18 cellular contexts compared by ENCODE assay signal in the genomic region with DNA sequence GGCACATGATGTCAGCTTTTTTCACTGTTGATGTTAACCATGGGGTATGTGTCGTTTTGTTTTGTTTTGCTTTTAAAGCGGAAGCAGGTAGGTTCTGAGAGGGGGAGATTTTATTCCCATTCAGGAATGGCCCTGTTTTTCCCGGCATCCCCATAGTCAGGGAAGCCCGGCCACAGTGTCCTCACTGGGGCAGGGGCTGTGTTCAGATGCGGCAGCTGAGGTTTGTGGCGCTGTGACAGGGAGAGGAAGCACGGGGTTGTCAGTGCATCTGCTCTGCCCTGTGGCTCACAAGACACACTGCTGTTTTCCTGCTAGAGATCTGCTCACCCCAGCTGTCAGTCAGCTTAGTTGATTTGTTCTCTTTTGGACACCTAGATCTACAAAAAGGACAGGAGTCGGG. TPM values are rescaled to one million over a fixed set of nuclear protein-coding genes. Genes with fewer than 3 reads are reported as not detected.
DNase-seq lines count a peak whose midpoint lies in the region; ATAC-seq and TF ChIP-seq lines count a peak whose summit lies in the region.
"Had no signal": no experiment of that assay in that cellular context is flagged by ENCODE, and none has a peak within 500 bp of the region (broad histone marks: within the 10 kb centered on the region; RNA-seq: fewer than 3 reads in every experiment).

No MANE protein-coding gene starts in this region.

- H3K27ac Mint-ChIP-seq in brain (peak overlapping the region in 4 of 5 experiments; percentile 6 to 73 (median 66)), nephron progenitor cell (peak overlapping the region; percentile 45), Caco-2 (ENCODE audit: unreplicated experiment) (no peak overlapping the region)
- H3K27ac Mint-ChIP-seq: GM23338 had no signal

- DNase-seq in NCI-H1694 treated with DMSO at 0.1 percent for 48 hours (lab: John Stamatoyannopoulos, UW) (peak; percentile 3), NCI-H1694 (lab: John Stamatoyannopoulos, UW) (no peak), BE2C (peak; percentile 36), nephron progenitor cell (no peak), Caco-2 (no peak)
- no peak for DNase-seq in stimulated activated CD4-positive, alpha-beta T cell treated with anti-CD3 and anti-CD28 coated beads, Interleukin-1b, Interleukin-23, amount 100 ng/mL, for 48 hours
- DNase-seq: DMS 273 treated with DMSO at 0.1 percent for 48 hours, GF-D8, NCI-H1417, NCI-H2029 treated with DMSO at 0.1 percent for 48 hours, NCI-H510A, NCI-H774, PC-3 had no signal

- CTCF ChIA-PET in Caco-2 (lab: Charles Lee), result no interaction called here

- H3K27me3 Mint-ChIP-seq in brain (no peaks in the 10 kb centered on the region), nephron progenitor cell (ENCODE audit: low read depth, poor library complexity) (peaks cover 6% of the 10 kb centered on the region), Caco-2 (ENCODE audit: insufficient read depth, unreplicated experiment) (no peaks in the 10 kb centered on the region)

- H3K36me3 ChIP-seq in BE2C (peaks cover 20% of the 10 kb centered on the region), Caco-2 (ENCODE audit: control insufficient read depth, insufficient read depth, low read length) (peaks cover 7% of the 10 kb centered on the region)

- no TSS peak for BruUV-seq in Caco-2 (replicated peaks; lab: Mats Ljungman, UMichigan)

- H3K4me1 ChIP-seq in BE2C (peaks cover 11% of the 10 kb centered on the region), Caco-2 (no peaks in the 10 kb centered on the region)
- H3K4me1 ChIP-seq: BLaER1 had no signal

- intact Hi-C loops in Caco-2 (cut with micrococcal nuclease; ENCODE audit: unreplicated experiment), result no loop called here

- TF ChIP-seq CTCF in BE2C (IDR thresholded peaks at IDR 0.05; ENCODE audit: low read depth, low read length), result no peak
- no peak for TF ChIP-seq CTCF in brain (conservative IDR thresholded peaks at IDR 0.05)
- no peak for TF ChIP-seq CTCF in nephron progenitor cell (IDR thresholded peaks at IDR 0.05)
- no peak for TF ChIP-seq CTCF in Caco-2 (IDR thresholded peaks at IDR 0.05; ENCODE audit: insufficient read depth in 1 of 2, low read depth in 1 of 2, low read length in 1 of 2, severe bottlenecking in 1 of 2, unreplicated experiment in 1 of 2)

- peak overlapping the region; percentile 25; the same call in 1 of the 2 replicates for H3K4me3 ChIP-seq in BE2C (ENCODE audit: low read depth, low read length)
- H3K4me3 ChIP-seq in Caco-2 (ENCODE audit: low read depth, low read length), result no peak overlapping the region
- H3K4me3 ChIP-seq: BLaER1, GM23338 had no signal

- H3K4me3 Mint-ChIP-seq in brain (no peak overlapping the region), nephron progenitor cell (no peak overlapping the region), Caco-2 (ENCODE audit: unreplicated experiment) (no peak overlapping the region)
- H3K4me3 Mint-ChIP-seq: GM23338 had no signal

- ATAC-seq in HG03432 (IDR thresholded peaks at IDR 0.05; ENCODE audit: unreplicated experiment), result no peak
- ATAC-seq: GM23338, HCT116, PC-3 had no signal

- no peaks in the 10 kb centered on the region for H3K27me3 ChIP-seq in BE2C
- H3K27me3 ChIP-seq in Caco-2 (replicated peaks; ENCODE audit: control insufficient read depth, insufficient read depth, low read length), result no peaks in the 10 kb centered on the region
- H3K27me3 ChIP-seq: BLaER1 had no signal

- H3K36me3 Mint-ChIP-seq in brain (peaks cover 61% of the 10 kb centered on the region), nephron progenitor cell (ENCODE audit: low read depth) (peaks cover 41% of the 10 kb centered on the region), Caco-2 (ENCODE audit: insufficient read depth, unreplicated experiment) (peaks cover 74% of the 10 kb centered on the region)

- POLR2A ChIA-PET in Caco-2 (lab: Charles Lee), result no interaction called here

- H3K9me3 ChIP-seq in BE2C, result no peaks in the 10 kb centered on the region
- no peaks in the 10 kb centered on the region for H3K9me3 ChIP-seq in Caco-2
- H3K9me3 ChIP-seq: BLaER1 had no signal

- H3K4me1 Mint-ChIP-seq in brain (peaks cover 9% of the 10 kb centered on the region), nephron progenitor cell (peaks cover 17% of the 10 kb centered on the region), Caco-2 (ENCODE audit: low read depth, unreplicated experiment) (no peaks in the 10 kb centered on the region)

- H3K9me3 Mint-ChIP-seq in brain (no peaks in the 10 kb centered on the region), nephron progenitor cell (no peaks in the 10 kb centered on the region), Caco-2 (ENCODE audit: unreplicated experiment) (no peaks in the 10 kb centered on the region)
- H3K9me3 Mint-ChIP-seq: GM23338 had no signal

RNA-seq across cellular contexts. Expression of gene ANKRD27, which starts 27.6 kb away (rescaled TPM):
- polyA plus RNA-seq in BE2C (2012; ENCODE audit: insufficient read depth, insufficient read length, low read depth), result 15.1 TPM
- 36.5 TPM for polyA plus RNA-seq in brain (ENCODE audit: insufficient read depth, low read depth, low replicate concordance)
- total RNA-seq in Caco-2 (2022), result 53.9 and 54.3 TPM in 2 replicates

RNA-seq across cellular contexts. Expression of gene RGS9BP, which starts 28.3 kb away (rescaled TPM):
- polyA plus RNA-seq in BE2C (2012; ENCODE audit: insufficient read depth, insufficient read length, low read depth), result 0.15 TPM
- polyA plus RNA-seq in brain (ENCODE audit: insufficient read depth, low read depth, low replicate concordance), result 1.1 TPM
- 0.75 and 1.0 TPM in 2 replicates for total RNA-seq in Caco-2 (2022)
- polyA plus RNA-seq: GM23338 had no signal

RNA-seq across cellular contexts. Expression of gene NUDT19, which starts 44.3 kb away (rescaled TPM):
- polyA plus RNA-seq in BE2C (2012; ENCODE audit: insufficient read depth, insufficient read length, low read depth), result 11.2 TPM
- 10.8 TPM for polyA plus RNA-seq in brain (ENCODE audit: insufficient read depth, low read depth, low replicate concordance)
- 24.0 and 24.4 TPM in 2 replicates for total RNA-seq in Caco-2 (2022)

Comparison
In these comparisons a context has a peak if more than half of its experiments do, and no peak if none do; other contexts are left out.
1. DNase-seq: peak in NCI-H1694 treated with DMSO at 0.1 percent for 48 hours (single experiment) and BE2C (single experiment); none in NCI-H1694 (single experiment), nephron progenitor cell (single experiment), Caco-2 (0 of 2) and stimulated activated CD4-positive, alpha-beta T cell treated with anti-CD3 and anti-CD28 coated beads, Interleukin-1b, Interleukin-23, amount 100 ng/mL, for 48 hours (single experiment).